In genomic region chr2:241773511-241774418, GRCh38 we compare ENCODE assay signal across 10 cellular contexts. TPM values are rescaled to one million over a fixed set of nuclear protein-coding genes. Genes with fewer than 3 reads are reported as not detected.
DNase-seq lines count a peak whose midpoint lies in the region; ATAC-seq, FAIRE-seq and TF ChIP-seq lines count a peak whose summit lies in the region.
"Had no signal": no experiment of that assay in that cellular context is flagged by ENCODE, and none has a peak within 500 bp of the region (broad histone marks: within the 10 kb centered on the region; RNA-seq: fewer than 3 reads in every experiment).

No MANE protein-coding gene starts in this region.

- TF ChIP-seq EP300 in ovary (IDR thresholded peaks at IDR 0.05): no peak

- no peaks in the 10 kb centered on the region for H3K36me3 Mint-ChIP-seq in activated CD8-positive, alpha-beta memory T cell treated with anti-CD3 and anti-CD28 coated beads, Interleukin-2, amount 10 ng/mL, durations not matched to agents 7 days and 5 days

- no peak for FAIRE-seq in GM12891 (lab: Jason Lieb, UNC)

- TF ChIP-seq CTCF in ovary (IDR thresholded peaks at IDR 0.05): no peak

- H3K4me1 ChIP-seq in ovary (ENCODE audit: insufficient read depth): peaks cover 3% of the 10 kb centered on the region

- intact Hi-C loops in ovary (cut with DNase I): no loop called here

- H3K9me3 ChIP-seq in ovary: no peaks in the 10 kb centered on the region

- WGBS in ovary, 3 donors: 51 to 63% (median 57%) methylated on average over 23 to 29 of the region's 29 CpGs

- ATAC-seq in activated CD8-positive, alpha-beta memory T cell treated with anti-CD3 and anti-CD28 coated beads, Interleukin-2, amount 10 ng/mL, durations not matched to agents 7 days and 5 days: no peak

- no peak overlapping the region for H3K4me3 Mint-ChIP-seq in activated CD8-positive, alpha-beta memory T cell treated with anti-CD3 and anti-CD28 coated beads, Interleukin-2, amount 10 ng/mL, durations not matched to agents 7 days and 5 days

- no peak overlapping the region for H3K4me3 ChIP-seq in ovary
- H3K4me3 ChIP-seq: skin epidermis had no signal

- no peak overlapping the region for H3K27ac ChIP-seq in ovary
- H3K27ac ChIP-seq: skin epidermis had no signal

- no peaks in the 10 kb centered on the region for H3K27me3 ChIP-seq in ovary

- H3K27ac Mint-ChIP-seq in activated CD8-positive, alpha-beta memory T cell treated with anti-CD3 and anti-CD28 coated beads, Interleukin-2, amount 10 ng/mL, durations not matched to agents 7 days and 5 days: no peak overlapping the region

- TF ChIP-seq POLR2A in GM12891 (IDR thresholded peaks at IDR 0.05; ENCODE audit: low read depth, low read length): no peak
- no peak for TF ChIP-seq POLR2A in ovary (IDR thresholded peaks at IDR 0.05)

- H3K4me1 Mint-ChIP-seq in activated CD8-positive, alpha-beta memory T cell treated with anti-CD3 and anti-CD28 coated beads, Interleukin-2, amount 10 ng/mL, durations not matched to agents 7 days and 5 days: peaks cover 8% of the 10 kb centered on the region

- DNase-seq in GM12891 (ENCODE audit: insufficient read length, low spot score): peak; percentile 21
- peak; percentile 31 for DNase-seq in NCI-H1436 treated with DMSO at 0.1 percent for 48 hours (lab: John Stamatoyannopoulos, UW)
- peak; percentile 40 for DNase-seq in activated CD8-positive, alpha-beta memory T cell treated with anti-CD3 and anti-CD28 coated beads, Interleukin-2, amount 10 ng/mL, durations not matched to agents 7 days and 5 days
- peak in 3 of 5 donors; percentile 15 to 38 (median 20) for DNase-seq in ovary
- no peak for DNase-seq in T-helper 9 cell
- DNase-seq in stimulated activated CD4-positive, alpha-beta T cell treated with anti-CD3 and anti-CD28 coated beads, Interleukin-4, amount 100 ng/mL, for 24 hours: no peak
- DNase-seq in stimulated activated CD4-positive, alpha-beta T cell treated with anti-CD3 and anti-CD28 coated beads, Interleukin-2, amount 100 ng/mL, for 24 hours: no peak
- DNase-seq: activated CD4-positive, alpha-beta T cell treated with anti-CD3 and anti-CD28 coated beads, Interleukin-2, amount 50 U/mL, for 48 hours; effector memory CD4-positive, alpha-beta T cell had no signal

- CTCF ChIA-PET in activated CD8-positive, alpha-beta memory T cell treated with anti-CD3 and anti-CD28 coated beads, Interleukin-2, amount 10 ng/mL, durations not matched to agents 7 days and 5 days (lab: Charles Lee): interaction anchor here (0.9 to 1.1 kb wide), 2 partner anchors 10 to 105 kb away, joined by 3 read pairs; no protein-coding TSS in a partner anchor

- H3K27me3 Mint-ChIP-seq in activated CD8-positive, alpha-beta memory T cell treated with anti-CD3 and anti-CD28 coated beads, Interleukin-2, amount 10 ng/mL, durations not matched to agents 7 days and 5 days: no peaks in the 10 kb centered on the region

- no peaks in the 10 kb centered on the region for H3K36me3 ChIP-seq in ovary

- H3K9me3 Mint-ChIP-seq in activated CD8-positive, alpha-beta memory T cell treated with anti-CD3 and anti-CD28 coated beads, Interleukin-2, amount 10 ng/mL, durations not matched to agents 7 days and 5 days (ENCODE audit: low read depth): no peaks in the 10 kb centered on the region

TF ChIP-seq in GM12891, 5 proteins besides CTCF, POLR2A, EP300 and RAD21:
- TF ChIP-seq PAX5 (IDR thresholded peaks at IDR 0.05; ENCODE audit: insufficient read depth, low read length, severe bottlenecking): no peak
- TF ChIP-seq TAF1 (IDR thresholded peaks at IDR 0.05; ENCODE audit: low read depth, low read length): no peak
- TF ChIP-seq POLR2AphosphoS5 (IDR thresholded peaks at IDR 0.05; ENCODE audit: low read depth, low read length): no peak
- no peak for TF ChIP-seq POU2F2 (IDR thresholded peaks at IDR 0.05; ENCODE audit: low read depth, low read length)
- TF ChIP-seq SPI1 (IDR thresholded peaks at IDR 0.05; ENCODE audit: low read depth, low read length): no peak

RNA-seq across cellular contexts. Expression of gene GAL3ST2, which starts 2.9 kb away (rescaled TPM):
- polyA plus RNA-seq in GM12891 (2012; ENCODE audit: low read depth, missing spikeins): 0.21 TPM
- total RNA-seq in activated CD8-positive, alpha-beta memory T cell treated with anti-CD3 and anti-CD28 coated beads, Interleukin-2, amount 10 ng/mL, durations not matched to agents 7 days and 5 days: under 1 TPM in 1 of 2 experiments, not detected in 1; 0.20 TPM
- 1 to 10 TPM in 1 of 7 donors, under 1 TPM in 4, not detected in 2; 0.27 to 4.3 (median 0.64) TPM for total RNA-seq in ovary
- under 1 TPM in 1 of 2 donors, not detected in 1; 0.05 TPM for polyA plus RNA-seq in ovary

RNA-seq across cellular contexts. Expression of gene NEU4, which starts 35.2 kb away (rescaled TPM):
- 0.69 TPM for polyA plus RNA-seq in GM12891 (2012; ENCODE audit: low read depth, missing spikeins)
- total RNA-seq in activated CD8-positive, alpha-beta memory T cell treated with anti-CD3 and anti-CD28 coated beads, Interleukin-2, amount 10 ng/mL, durations not matched to agents 7 days and 5 days: under 1 TPM in 1 of 2 experiments, not detected in 1; 0.12 TPM
- total RNA-seq in ovary: 1 to 10 TPM in 3 of 7 donors, under 1 TPM in 3, not detected in 1; 0.68 to 7.2 (median 0.96) TPM
- under 1 TPM in 1 of 2 donors, not detected in 1; 0.23 TPM for polyA plus RNA-seq in ovary

RNA-seq across cellular contexts. Expression of gene D2HGDH, which starts 39.3 kb away (rescaled TPM):
- polyA plus RNA-seq in GM12891 (2012; ENCODE audit: low read depth, missing spikeins): 22.9 TPM
- total RNA-seq in activated CD8-positive, alpha-beta memory T cell treated with anti-CD3 and anti-CD28 coated beads, Interleukin-2, amount 10 ng/mL, durations not matched to agents 7 days and 5 days: 10 to 100 TPM; 21.6 to 26.2 TPM
- 10 to 100 TPM; 17.1 to 35.1 (median 26.3) TPM for total RNA-seq in ovary
- polyA plus RNA-seq in ovary: 10 to 100 TPM in 1 of 2 donors, under 1 TPM in 1; 0.63 to 24.6 TPM

Comparison
In these comparisons a context has a peak if more than half of its experiments do, and no peak if none do; other contexts are left out.
1. DNase-seq: peak in GM12891 (single experiment), NCI-H1436 treated with DMSO at 0.1 percent for 48 hours (single experiment), activated CD8-positive, alpha-beta memory T cell treated with anti-CD3 and anti-CD28 coated beads, Interleukin-2, amount 10 ng/mL, durations not matched to agents 7 days and 5 days (single experiment) and ovary (3 of 5); none in T-helper 9 cell (single experiment), stimulated activated CD4-positive, alpha-beta T cell treated with anti-CD3 and anti-CD28 coated beads, Interleukin-4, amount 100 ng/mL, for 24 hours (single experiment) and stimulated activated CD4-positive, alpha-beta T cell treated with anti-CD3 and anti-CD28 coated beads, Interleukin-2, amount 100 ng/mL, for 24 hours (0 of 2).